In the genomic region with DNA sequence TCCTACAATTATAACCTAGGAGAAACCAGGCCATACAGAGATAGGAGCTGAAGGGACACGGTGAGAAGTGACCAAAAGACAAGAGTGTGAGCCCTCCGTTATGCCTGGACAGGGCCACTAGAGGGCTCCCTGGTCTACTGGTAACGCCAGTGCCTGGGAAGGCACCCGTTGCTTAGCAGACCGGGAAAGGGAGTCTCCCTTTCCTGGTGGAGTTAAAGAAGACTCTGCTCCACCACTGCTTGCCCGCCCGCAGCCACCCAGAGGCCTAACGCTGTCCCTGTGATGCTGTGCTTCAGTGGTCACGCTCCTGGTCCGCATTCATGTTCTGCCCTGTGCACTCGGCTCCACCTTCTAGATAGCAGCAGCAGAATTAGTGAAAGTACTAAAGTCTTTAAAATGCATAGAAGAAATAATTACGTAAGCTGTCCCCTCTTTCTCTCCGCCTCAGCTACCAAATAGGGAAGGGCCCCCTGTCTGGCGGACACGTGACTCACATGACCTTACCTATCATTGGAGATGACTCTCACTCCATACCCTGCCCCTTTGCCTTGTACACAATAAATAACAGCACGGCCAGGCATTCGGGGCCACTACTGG, we compare ENCODE assay signal across 8 cellular contexts. TPM values are rescaled to one million over a fixed set of nuclear protein-coding genes. Genes with fewer than 3 reads are reported as not detected.
DNase-seq lines count a peak whose midpoint lies in the region; ATAC-seq and TF ChIP-seq lines count a peak whose summit lies in the region.

No MANE protein-coding gene starts in this region.

- H2AK5ac ChIP-seq in IMR-90 (ENCODE audit: low read depth, low read length) = no peak overlapping the region

- H2BK20ac ChIP-seq in IMR-90 (ENCODE audit: low read depth, low read length) = no peak overlapping the region

- no peak overlapping the region for H3K23ac ChIP-seq in IMR-90 (ENCODE audit: low read depth, low read length)

- no peak overlapping the region for H4K91ac ChIP-seq in IMR-90 (ENCODE audit: insufficient read depth, low read depth, low read length)

- H4K5ac ChIP-seq in IMR-90 (ENCODE audit: low read depth, low read length) = no peak overlapping the region

- no peaks in the 10 kb centered on the region for H4K20me1 ChIP-seq in IMR-90 (ENCODE audit: insufficient read depth, low read length)
- no peaks in the 10 kb centered on the region for H4K20me1 ChIP-seq in OCI-LY3 (ENCODE audit: insufficient read depth, low read length)

- H3K9ac ChIP-seq in IMR-90 (ENCODE audit: low read depth, low read length) (peak overlapping the region; percentile 31; the same call in 1 of the 2 replicates), OCI-LY3 (ENCODE audit: low read length) (peak overlapping the region; percentile 19; the same call in 1 of the 2 replicates)

- H2BK120ac ChIP-seq in IMR-90 (ENCODE audit: low read depth, low read length) = no peak overlapping the region

- peak; percentile 96 for ATAC-seq in IMR-90 (ENCODE audit: low read depth)
- ATAC-seq in HG02571 (IDR thresholded peaks at IDR 0.05; ENCODE audit: unreplicated experiment) = no peak

- no peak overlapping the region for H3K4ac ChIP-seq in IMR-90 (ENCODE audit: low read depth, low read length)

- TF ChIP-seq CTCF in GM06990 (IDR thresholded peaks at IDR 0.05; ENCODE audit: insufficient read depth, low read length, poor library complexity, severe bottlenecking) = peak; percentile 94
- TF ChIP-seq CTCF in IMR-90 (conservative IDR thresholded peaks at IDR 0.05; ENCODE audit: low read depth, low read length) = peak; percentile 89
- peak; percentile 58 for TF ChIP-seq CTCF in OCI-LY3 (IDR thresholded peaks at IDR 0.05; ENCODE audit: low read depth, low read length)
- TF ChIP-seq CTCF in esophagus muscularis mucosa (IDR thresholded peaks at IDR 0.05) = peak; percentile 80 to 89 (median 82)

- dilution Hi-C loops in IMR-90 (cut with HindIII; ENCODE audit: low sequenced_read_pairs, unreplicated experiment) = no loop called here

- H3K27ac ChIP-seq in IMR-90 (ENCODE audit: insufficient read depth, low read length) (no peak overlapping the region), OCI-LY3 (ENCODE audit: low read length) (no peak overlapping the region), esophagus muscularis mucosa (replicated peaks in 1 of 4) (peak overlapping the region in 2 of 4 donors; percentile 26 to 52)

- POLR2A ChIA-PET in IMR-90 (lab: Charles Lee; ENCODE audit: unreplicated experiment) = no interaction called here

- H2AK9ac ChIP-seq in IMR-90 (replicated peaks; ENCODE audit: low read depth, low read length, poor library complexity) = no peak overlapping the region

- no peak for TF ChIP-seq EP300 in esophagus muscularis mucosa (IDR thresholded peaks at IDR 0.05)

- TF ChIP-seq RAD21 in IMR-90 (IDR thresholded peaks at IDR 0.05; ENCODE audit: low read length) = peak; percentile 88

- H2AFZ ChIP-seq in IMR-90 (replicated peaks; ENCODE audit: low read length, poor library complexity) (peak overlapping the region; percentile 96), OCI-LY3 (ENCODE audit: low read depth, low read length) (peak overlapping the region; percentile 36; the same call in 1 of the 2 replicates)

- no peaks in the 10 kb centered on the region for H3K4me1 ChIP-seq in IMR-90 (ENCODE audit: control insufficient read depth, insufficient read depth, low read length)
- H3K4me1 ChIP-seq in OCI-LY3 (ENCODE audit: low read length) = peaks cover 2% of the 10 kb centered on the region; the same call in 1 of the 2 replicates
- H3K4me1 ChIP-seq in esophagus muscularis mucosa = peaks cover 3 to 9% (median 6%) of the 10 kb centered on the region in 4 donors

- H3K18ac ChIP-seq in IMR-90 (ENCODE audit: low read depth, low read length) = no peak overlapping the region

- peak overlapping the region; percentile 70 to 78; a peak in 2 of 4 replicates for H4K8ac ChIP-seq in IMR-90 (ENCODE audit: low read depth in 2 of 2, low read length in 2 of 2)

- H3K27me3 ChIP-seq in GM06990 (replicated peaks; ENCODE audit: control insufficient read depth, insufficient read depth, low read length) = no peaks in the 10 kb centered on the region
- no peaks in the 10 kb centered on the region; the same call in 1 of the 2 replicates for H3K27me3 ChIP-seq in IMR-90 (ENCODE audit: control insufficient read depth, insufficient read depth, low read length)
- H3K27me3 ChIP-seq in OCI-LY3 (ENCODE audit: low read depth, low read length) = no peaks in the 10 kb centered on the region
- peaks cover 0 to 12% (median 0%) of the 10 kb centered on the region in 4 donors for H3K27me3 ChIP-seq in esophagus muscularis mucosa

- peak; percentile 54 for DNase-seq in GM06990 (ENCODE audit: extremely low read depth, insufficient read length)
- DNase-seq in IMR-90 = peak; percentile 79
- peak; percentile 69 for DNase-seq in activated T-cell treated with anti-CD3 and anti-CD28 coated beads, Interleukin-2, amount 50 U/mL, for 1 hour
- peak; percentile 93 for DNase-seq in esophagus muscularis mucosa (ENCODE audit: extremely low spot score)
- DNase-seq in myocyte (ENCODE audit: low read depth) = peak; percentile 93
- peak; percentile 44 to 48 for DNase-seq in stimulated activated CD8-positive, alpha-beta memory T cell treated with anti-CD3 and anti-CD28 coated beads, Interleukin-7, amount 100 ng/mL, for 4 hours (ENCODE audit: low read depth in 2 of 2)

- no peaks in the 10 kb centered on the region for H3K9me3 ChIP-seq in IMR-90 (ENCODE audit: control insufficient read depth, insufficient read depth, low read length)
- H3K9me3 ChIP-seq in OCI-LY3 (ENCODE audit: insufficient read depth, low read length) = no peaks in the 10 kb centered on the region
- H3K9me3 ChIP-seq in esophagus muscularis mucosa = no peaks in the 10 kb centered on the region

- H2BK15ac ChIP-seq in IMR-90 (ENCODE audit: low read depth, low read length) = no peak overlapping the region

- WGBS in IMR-90 (ENCODE audit: extremely low coverage in 2 of 2, insufficient read length in 1 of 2), 2 experiments = 28% methylated on average over 7 of the region's 17 CpGs; no CpG with 5 or more reads in 1 of the 2 experiments
- WGBS in esophagus muscularis mucosa = 21% methylated on average over 16 of the region's 17 CpGs

- H3K4me3 ChIP-seq in GM06990 (replicated peaks; ENCODE audit: low read depth, low read length) (peak overlapping the region; percentile 28), IMR-90 (ENCODE audit: insufficient read depth, low read depth, low read length) (no peak overlapping the region), OCI-LY3 (ENCODE audit: low read length) (peak overlapping the region; percentile 75), esophagus muscularis mucosa (peak overlapping the region; percentile 28 to 45 (median 32))

- no peaks in the 10 kb centered on the region for H3K79me1 ChIP-seq in IMR-90 (ENCODE audit: low read depth in 1 of 2, low read length in 2 of 2)

- in situ Hi-C loops in IMR-90 (cut with MboI; ENCODE audit: low sequenced_read_pairs) = no loop called here

- intact Hi-C loops in IMR-90 (cut with micrococcal nuclease) (loop anchor here (1.0 to 5.0 kb wide), 3 partner anchors 42 to 341 kb away; no protein-coding TSS in a partner anchor), esophagus muscularis mucosa (cut with DNase I) (loop anchor here (10.0 kb wide), 1 partner anchor 58 kb away; the partner anchor contains the start of gene ZDHHC4)

- H3K4me2 ChIP-seq in IMR-90 (ENCODE audit: low read depth, low read length) = peak overlapping the region; percentile 84
- H3K4me2 ChIP-seq in OCI-LY3 (ENCODE audit: low read length) = peak overlapping the region; percentile 73

- no peak overlapping the region for H2BK5ac ChIP-seq in IMR-90 (ENCODE audit: low read depth, low read length, poor library complexity, severe bottlenecking)

- H3K9me1 ChIP-seq in IMR-90 (ENCODE audit: insufficient read depth, low read length) = no peaks in the 10 kb centered on the region

- CTCF ChIA-PET in IMR-90 (lab: Yijun Ruan, JAX) = interaction anchor here (0.6 to 1.1 kb wide), 5 partner anchors 11 to 969 kb away, joined by 3 to 5 read pairs (median 3); no protein-coding TSS in a partner anchor

- no peaks in the 10 kb centered on the region for H3K79me2 ChIP-seq in OCI-LY3 (ENCODE audit: low read length)

- H3K14ac ChIP-seq in IMR-90 (replicated peaks; ENCODE audit: low read depth, low read length) = no peak overlapping the region

- BruUV-seq in IMR-90 (replicated peaks; lab: Mats Ljungman, UMichigan) = no TSS peak

- H3K36me3 ChIP-seq in GM06990 (ENCODE audit: control insufficient read depth, insufficient read depth, low read length) = no peaks in the 10 kb centered on the region
- no peaks in the 10 kb centered on the region for H3K36me3 ChIP-seq in IMR-90 (ENCODE audit: control insufficient read depth, insufficient read depth, low read length)
- no peaks in the 10 kb centered on the region for H3K36me3 ChIP-seq in OCI-LY3 (replicated peaks; ENCODE audit: low read depth, low read length)
- no peaks in the 10 kb centered on the region for H3K36me3 ChIP-seq in esophagus muscularis mucosa

- no peak for TF ChIP-seq POLR2A in IMR-90 (IDR thresholded peaks at IDR 0.05; ENCODE audit: low read depth, low read length)
- TF ChIP-seq POLR2A in esophagus muscularis mucosa (IDR thresholded peaks at IDR 0.05; ENCODE audit: low read depth) = no peak

- H3K56ac ChIP-seq in IMR-90 (ENCODE audit: extremely low read depth, insufficient read depth, low read length) = no peak overlapping the region

TF ChIP-seq in IMR-90, 13 proteins besides CTCF, POLR2A, EP300 and RAD21:
- 0 out of 2 replicates have a peak, but pooled peaks have one; percentile 20 for TF ChIP-seq MAZ (IDR thresholded peaks at IDR 0.05; ENCODE audit: borderline replicate concordance, low read depth, low read length)
- peak; percentile 72 for TF ChIP-seq SMC3 (IDR thresholded peaks at IDR 0.05; ENCODE audit: low read depth, low read length)
- no peak for TF ChIP-seq MXI1 (IDR thresholded peaks at IDR 0.05; ENCODE audit: borderline replicate concordance, low read depth, low read length)

RNA-seq across cellular contexts. Expression of gene KDELR2, which starts 32.5 kb away (rescaled TPM):
- total RNA-seq in IMR-90 (2012; rRNA removed) (162 and 259 TPM in 2 replicates), esophagus muscularis mucosa (10 to 100 TPM; 53.7 to 68.2 (median 55.3) TPM), myocyte (184 and 240 TPM in 2 replicates)
- polyA plus RNA-seq in IMR-90 (2012; rRNA removed) = 226 and 237 TPM in 2 replicates
- 118 and 149 TPM in 2 replicates for polyA plus RNA-seq in IMR-90 (2012; cell fraction: cytosol; rRNA removed)
- polyA plus RNA-seq in IMR-90 (2012; cell fraction: nucleus; rRNA removed; ENCODE audit: low replicate concordance) = 74.5 and 135 TPM in 2 replicates
- 279 TPM for polyA plus RNA-seq in myocyte (2012)

RNA-seq across cellular contexts. Expression of gene GRID2IP, which starts 34.8 kb away (rescaled TPM):
- not detected in 2 replicates for total RNA-seq in IMR-90 (2012; rRNA removed)
- not detected in 2 replicates for polyA plus RNA-seq in IMR-90 (2012; rRNA removed)
- not detected in 2 replicates for polyA plus RNA-seq in IMR-90 (2012; cell fraction: cytosol; rRNA removed)
- 0.02 and 0.05 TPM in 2 replicates for polyA plus RNA-seq in IMR-90 (2012; cell fraction: nucleus; rRNA removed; ENCODE audit: low replicate concordance)
- not detected for total RNA-seq in esophagus muscularis mucosa
- total RNA-seq in myocyte = 0.27 TPM in 1 of 2 replicates, not detected in the other
- polyA plus RNA-seq in myocyte (2012) = not detected
